1 cellular context compared by ENCODE assay signal in genomic region chr12:93134893-93135285, GRCh38.
A peak's percentile ranks its signal among the peaks of the same experiment; 100 is the strongest.
TF ChIP-seq lines count a peak whose summit lies in the region.

No MANE protein-coding gene starts in this region.

TF ChIP-seq in HepG2, 621 proteins besides CTCF, POLR2A, EP300 and RAD21 (continued from another document and continues in another):
- TF ChIP-seq, protein P1, sequence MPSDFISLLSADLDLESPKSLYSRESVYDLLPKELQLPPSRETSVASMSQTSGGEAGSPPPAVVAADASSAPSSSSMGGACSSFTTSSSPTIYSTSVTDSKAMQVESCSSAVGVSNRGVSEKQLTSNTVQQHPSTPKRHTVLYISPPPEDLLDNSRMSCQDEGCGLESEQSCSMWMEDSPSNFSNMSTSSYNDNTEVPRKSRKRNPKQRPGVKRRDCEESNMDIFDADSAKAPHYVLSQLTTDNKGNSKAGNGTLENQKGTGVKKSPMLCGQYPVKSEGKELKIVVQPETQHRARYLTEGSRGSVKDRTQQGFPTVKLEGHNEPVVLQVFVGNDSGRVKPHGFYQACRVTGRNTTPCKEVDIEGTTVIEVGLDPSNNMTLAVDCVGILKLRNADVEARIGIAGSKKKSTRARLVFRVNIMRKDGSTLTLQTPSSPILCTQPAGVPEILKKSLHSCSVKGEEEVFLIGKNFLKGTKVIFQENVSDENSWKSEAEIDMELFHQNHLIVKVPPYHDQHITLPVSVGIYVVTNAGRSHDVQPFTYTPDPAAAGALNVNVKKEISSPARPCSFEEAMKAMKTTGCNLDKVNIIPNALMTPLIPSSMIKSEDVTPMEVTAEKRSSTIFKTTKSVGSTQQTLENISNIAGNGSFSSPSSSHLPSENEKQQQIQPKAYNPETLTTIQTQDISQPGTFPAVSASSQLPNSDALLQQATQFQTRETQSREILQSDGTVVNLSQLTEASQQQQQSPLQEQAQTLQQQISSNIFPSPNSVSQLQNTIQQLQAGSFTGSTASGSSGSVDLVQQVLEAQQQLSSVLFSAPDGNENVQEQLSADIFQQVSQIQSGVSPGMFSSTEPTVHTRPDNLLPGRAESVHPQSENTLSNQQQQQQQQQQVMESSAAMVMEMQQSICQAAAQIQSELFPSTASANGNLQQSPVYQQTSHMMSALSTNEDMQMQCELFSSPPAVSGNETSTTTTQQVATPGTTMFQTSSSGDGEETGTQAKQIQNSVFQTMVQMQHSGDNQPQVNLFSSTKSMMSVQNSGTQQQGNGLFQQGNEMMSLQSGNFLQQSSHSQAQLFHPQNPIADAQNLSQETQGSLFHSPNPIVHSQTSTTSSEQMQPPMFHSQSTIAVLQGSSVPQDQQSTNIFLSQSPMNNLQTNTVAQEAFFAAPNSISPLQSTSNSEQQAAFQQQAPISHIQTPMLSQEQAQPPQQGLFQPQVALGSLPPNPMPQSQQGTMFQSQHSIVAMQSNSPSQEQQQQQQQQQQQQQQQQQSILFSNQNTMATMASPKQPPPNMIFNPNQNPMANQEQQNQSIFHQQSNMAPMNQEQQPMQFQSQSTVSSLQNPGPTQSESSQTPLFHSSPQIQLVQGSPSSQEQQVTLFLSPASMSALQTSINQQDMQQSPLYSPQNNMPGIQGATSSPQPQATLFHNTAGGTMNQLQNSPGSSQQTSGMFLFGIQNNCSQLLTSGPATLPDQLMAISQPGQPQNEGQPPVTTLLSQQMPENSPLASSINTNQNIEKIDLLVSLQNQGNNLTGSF (CRISPR knock-in tag; IDR thresholded peaks at IDR 0.05) = no peak
- TF ChIP-seq ZNF652 (CRISPR knock-in tag; IDR thresholded peaks at IDR 0.05; ENCODE audit: borderline replicate concordance, low read depth) = no peak
- TF ChIP-seq RXRB (CRISPR knock-in tag; IDR thresholded peaks at IDR 0.05; ENCODE audit: borderline replicate concordance) = no peak; the same call in 1 of the 2 replicates
- TF ChIP-seq ATF7 (IDR thresholded peaks at IDR 0.05) = no peak
- no peak for TF ChIP-seq ATF7 (CRISPR knock-in tag; IDR thresholded peaks at IDR 0.05)
- TF ChIP-seq FOXP1 (IDR thresholded peaks at IDR 0.05) = peak; percentile 17; the same call in 1 of the 2 replicates
- TF ChIP-seq FOXP1 (CRISPR knock-in tag; IDR thresholded peaks at IDR 0.05) = peak; percentile 88
- TF ChIP-seq HNF1B (CRISPR knock-in tag; IDR thresholded peaks at IDR 0.05) = peak; percentile 72
- TF ChIP-seq ZNF567 (CRISPR knock-in tag; IDR thresholded peaks at IDR 0.05; ENCODE audit: borderline replicate concordance) = no peak
- TF ChIP-seq KDM2A (CRISPR knock-in tag; IDR thresholded peaks at IDR 0.05; ENCODE audit: borderline replicate concordance, low read depth) = no peak
- no peak for TF ChIP-seq ZBTB26 (CRISPR knock-in tag; IDR thresholded peaks at IDR 0.05; ENCODE audit: borderline replicate concordance)
- TF ChIP-seq RFX3 (CRISPR knock-in tag; IDR thresholded peaks at IDR 0.05) = no peak
- TF ChIP-seq ZNF557 (CRISPR knock-in tag; IDR thresholded peaks at IDR 0.05) = no peak
- TF ChIP-seq KLF15 (CRISPR knock-in tag; IDR thresholded peaks at IDR 0.05; ENCODE audit: borderline replicate concordance) = no peak
- no peak for TF ChIP-seq MAFG (CRISPR knock-in tag; IDR thresholded peaks at IDR 0.05)
- no peak for TF ChIP-seq SP5 (CRISPR knock-in tag; IDR thresholded peaks at IDR 0.05; ENCODE audit: borderline replicate concordance, low read depth)
- TF ChIP-seq ZNF782 (CRISPR knock-in tag; IDR thresholded peaks at IDR 0.05; ENCODE audit: borderline replicate concordance) = no peak
- TF ChIP-seq SNAPC5 (CRISPR knock-in tag; IDR thresholded peaks at IDR 0.05; ENCODE audit: borderline replicate concordance) = no peak
- 0 out of 2 replicates have a peak, but pooled peaks have one; percentile 29 for TF ChIP-seq ZNF770 (CRISPR knock-in tag; IDR thresholded peaks at IDR 0.05)
- no peak for TF ChIP-seq ZBTB38 (CRISPR knock-in tag; IDR thresholded peaks at IDR 0.05)
- TF ChIP-seq BRCA1 (CRISPR knock-in tag; IDR thresholded peaks at IDR 0.05) = no peak
- TF ChIP-seq ZSCAN12 (CRISPR knock-in tag; IDR thresholded peaks at IDR 0.05) = no peak
- TF ChIP-seq, protein P2, sequence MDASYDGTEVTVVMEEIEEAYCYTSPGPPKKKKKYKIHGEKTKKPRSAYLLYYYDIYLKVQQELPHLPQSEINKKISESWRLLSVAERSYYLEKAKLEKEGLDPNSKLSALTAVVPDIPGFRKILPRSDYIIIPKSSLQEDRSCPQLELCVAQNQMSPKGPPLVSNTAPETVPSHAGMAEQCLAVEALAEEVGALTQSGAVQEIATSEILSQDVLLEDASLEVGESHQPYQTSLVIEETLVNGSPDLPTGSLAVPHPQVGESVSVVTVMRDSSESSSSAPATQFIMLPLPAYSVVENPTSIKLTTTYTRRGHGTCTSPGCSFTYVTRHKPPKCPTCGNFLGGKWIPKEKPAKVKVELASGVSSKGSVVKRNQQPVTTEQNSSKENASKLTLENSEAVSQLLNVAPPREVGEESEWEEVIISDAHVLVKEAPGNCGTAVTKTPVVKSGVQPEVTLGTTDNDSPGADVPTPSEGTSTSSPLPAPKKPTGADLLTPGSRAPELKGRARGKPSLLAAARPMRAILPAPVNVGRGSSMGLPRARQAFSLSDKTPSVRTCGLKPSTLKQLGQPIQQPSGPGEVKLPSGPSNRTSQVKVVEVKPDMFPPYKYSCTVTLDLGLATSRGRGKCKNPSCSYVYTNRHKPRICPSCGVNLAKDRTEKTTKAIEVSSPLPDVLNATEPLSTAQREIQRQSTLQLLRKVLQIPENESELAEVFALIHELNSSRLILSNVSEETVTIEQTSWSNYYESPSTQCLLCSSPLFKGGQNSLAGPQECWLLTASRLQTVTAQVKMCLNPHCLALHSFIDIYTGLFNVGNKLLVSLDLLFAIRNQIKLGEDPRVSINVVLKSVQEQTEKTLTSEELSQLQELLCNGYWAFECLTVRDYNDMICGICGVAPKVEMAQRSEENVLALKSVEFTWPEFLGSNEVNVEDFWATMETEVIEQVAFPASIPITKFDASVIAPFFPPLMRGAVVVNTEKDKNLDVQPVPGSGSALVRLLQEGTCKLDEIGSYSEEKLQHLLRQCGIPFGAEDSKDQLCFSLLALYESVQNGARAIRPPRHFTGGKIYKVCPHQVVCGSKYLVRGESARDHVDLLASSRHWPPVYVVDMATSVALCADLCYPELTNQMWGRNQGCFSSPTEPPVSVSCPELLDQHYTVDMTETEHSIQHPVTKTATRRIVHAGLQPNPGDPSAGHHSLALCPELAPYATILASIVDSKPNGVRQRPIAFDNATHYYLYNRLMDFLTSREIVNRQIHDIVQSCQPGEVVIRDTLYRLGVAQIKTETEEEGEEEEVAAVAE (CRISPR knock-in tag; IDR thresholded peaks at IDR 0.05; ENCODE audit: borderline replicate concordance) = no peak
- no peak for TF ChIP-seq ZNF670 (CRISPR knock-in tag; IDR thresholded peaks at IDR 0.05; ENCODE audit: borderline replicate concordance)
- TF ChIP-seq ZNF839 (CRISPR knock-in tag; IDR thresholded peaks at IDR 0.05; ENCODE audit: borderline replicate concordance) = no peak
- peak; percentile 54; the same call in 1 of the 2 replicates for TF ChIP-seq ATF2 (CRISPR knock-in tag; IDR thresholded peaks at IDR 0.05)
- TF ChIP-seq ZNF382 (CRISPR knock-in tag; IDR thresholded peaks at IDR 0.05; ENCODE audit: borderline replicate concordance) = no peak
- TF ChIP-seq, protein P3, sequence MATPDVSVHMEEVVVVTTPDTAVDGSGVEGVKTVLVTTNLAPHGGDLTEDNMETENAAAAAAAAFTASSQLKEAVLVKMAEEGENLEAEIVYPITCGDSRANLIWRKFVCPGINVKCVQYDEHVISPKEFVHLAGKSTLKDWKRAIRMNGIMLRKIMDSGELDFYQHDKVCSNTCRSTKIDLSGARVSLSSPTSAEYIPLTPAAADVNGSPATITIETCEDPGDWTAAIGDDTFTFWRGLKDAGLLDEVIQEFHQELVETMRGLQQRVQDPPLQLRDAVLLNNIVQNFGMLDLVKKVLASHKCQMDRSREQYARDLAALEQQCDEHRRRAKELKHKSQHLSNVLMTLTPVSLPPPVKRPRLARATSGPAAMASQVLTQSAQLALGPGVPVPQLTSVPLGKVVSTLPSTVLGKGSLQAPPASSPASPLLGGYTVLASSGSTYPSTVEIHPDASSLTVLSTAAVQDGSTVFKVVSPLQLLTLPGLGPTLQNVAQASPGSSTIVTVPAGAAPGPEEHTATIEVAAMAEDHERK (CRISPR knock-in tag; IDR thresholded peaks at IDR 0.05; ENCODE audit: low read depth) = no peak
- TF ChIP-seq ZNF235 (CRISPR knock-in tag; IDR thresholded peaks at IDR 0.05; ENCODE audit: borderline replicate concordance) = no peak
- TF ChIP-seq EHMT2 (IDR thresholded peaks at IDR 0.05; ENCODE audit: borderline replicate concordance, low read depth, low read length) = peak; percentile 27; the same call in 1 of the 2 replicates
- no peak for TF ChIP-seq ZNF558 (CRISPR knock-in tag; IDR thresholded peaks at IDR 0.05; ENCODE audit: borderline replicate concordance)
- TF ChIP-seq, protein P4, sequence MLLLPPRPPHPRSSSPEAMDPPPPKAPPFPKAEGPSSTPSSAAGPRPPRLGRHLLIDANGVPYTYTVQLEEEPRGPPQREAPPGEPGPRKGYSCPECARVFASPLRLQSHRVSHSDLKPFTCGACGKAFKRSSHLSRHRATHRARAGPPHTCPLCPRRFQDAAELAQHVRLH (CRISPR knock-in tag; IDR thresholded peaks at IDR 0.05; ENCODE audit: borderline replicate concordance, low read depth) = 0 out of 2 replicates have a peak, but pooled peaks have one; percentile 45
- no peak for TF ChIP-seq ZNF292 (CRISPR knock-in tag; IDR thresholded peaks at IDR 0.05; ENCODE audit: borderline replicate concordance, low read depth)
- TF ChIP-seq MXI1 (IDR thresholded peaks at IDR 0.05; ENCODE audit: borderline replicate concordance, low read depth, low read length) = no peak
- TF ChIP-seq FOXP4 (CRISPR knock-in tag; IDR thresholded peaks at IDR 0.05) = peak; percentile 91
- TF ChIP-seq ZSCAN29 (CRISPR knock-in tag; conservative IDR thresholded peaks at IDR 0.05) = no peak; the same call in 1 of the 2 replicates
- no peak for TF ChIP-seq SSRP1 (CRISPR knock-in tag; IDR thresholded peaks at IDR 0.05)
- TF ChIP-seq ZNF496 (CRISPR knock-in tag; IDR thresholded peaks at IDR 0.05; ENCODE audit: insufficient replicate concordance) = no peak
- TF ChIP-seq ZNF343 (CRISPR knock-in tag; IDR thresholded peaks at IDR 0.05) = no peak
- TF ChIP-seq ZNF589 (CRISPR knock-in tag; conservative IDR thresholded peaks at IDR 0.05) = no peak
- TF ChIP-seq FOXC1 (CRISPR knock-in tag; IDR thresholded peaks at IDR 0.05; ENCODE audit: borderline replicate concordance) = no peak
